In the genomic region with DNA sequence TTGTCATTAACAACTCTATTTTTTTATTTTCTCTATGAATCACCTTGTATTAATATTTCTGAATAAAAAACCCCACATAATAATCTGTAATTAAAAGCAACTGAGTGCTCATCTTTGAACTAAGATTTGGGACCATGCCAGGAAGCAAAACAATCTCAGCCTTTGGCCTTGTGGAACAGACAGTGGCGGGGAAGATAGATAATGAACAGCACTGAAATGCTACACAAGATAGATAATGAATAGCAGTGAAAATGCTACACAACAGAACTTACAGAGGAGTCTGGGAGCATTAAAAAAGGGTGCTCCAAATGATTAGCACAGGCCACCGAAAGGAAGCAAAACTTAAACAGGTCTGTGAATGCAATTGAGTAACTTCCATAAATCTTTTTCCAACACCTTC, we compare ENCODE assay signal across 4 cellular contexts.
TF ChIP-seq lines count a peak whose summit lies in the region.

No MANE protein-coding gene starts in this region.

TF ChIP-seq in SK-N-SH, 30 proteins besides CTCF, POLR2A, EP300 and RAD21:
- TF ChIP-seq RCOR1 (IDR thresholded peaks at IDR 0.05; ENCODE audit: low read length) (peak; percentile 35; the same call in 1 of the 2 replicates), GATA2 (CRISPR knock-in tag; IDR thresholded peaks at IDR 0.05) (peak; percentile 56), YY1 (IDR thresholded peaks at IDR 0.05; ENCODE audit: low read depth) (no peak)

TF ChIP-seq in SK-N-SH treated with all-trans-retinoic acid at 6 μM for 48 hours, 23 proteins besides CTCF, POLR2A, EP300 and RAD21:
- TF ChIP-seq ISL1 (CRISPR knock-in tag; IDR thresholded peaks at IDR 0.05): no peak
- TF ChIP-seq TCF4 (CRISPR knock-in tag; IDR thresholded peaks at IDR 0.05; ENCODE audit: borderline replicate concordance): no peak

TF ChIP-seq in GM23338, 12 proteins besides CTCF, POLR2A, EP300 and RAD21:
- TF ChIP-seq EZH2phosphoT487 (IDR thresholded peaks at IDR 0.05; ENCODE audit: unreplicated experiment) (no peak), NANOG (IDR thresholded peaks at IDR 0.05; ENCODE audit: borderline replicate concordance) (no peak), EZH2 (IDR thresholded peaks at IDR 0.05; ENCODE audit: low read depth, unreplicated experiment) (no peak), JUNB (IDR thresholded peaks at IDR 0.05; ENCODE audit: unreplicated experiment) (no peak), ZNF331 (CRISPR knock-in tag; IDR thresholded peaks at IDR 0.05; ENCODE audit: low read depth) (no peak), POLR2AphosphoS5 (IDR thresholded peaks at IDR 0.05; ENCODE audit: low read depth) (no peak), STAT1 (IDR thresholded peaks at IDR 0.05; ENCODE audit: unreplicated experiment) (no peak)

TF ChIP-seq in K562, 482 proteins besides CTCF, POLR2A, EP300 and RAD21:
- TF ChIP-seq, protein P1, sequence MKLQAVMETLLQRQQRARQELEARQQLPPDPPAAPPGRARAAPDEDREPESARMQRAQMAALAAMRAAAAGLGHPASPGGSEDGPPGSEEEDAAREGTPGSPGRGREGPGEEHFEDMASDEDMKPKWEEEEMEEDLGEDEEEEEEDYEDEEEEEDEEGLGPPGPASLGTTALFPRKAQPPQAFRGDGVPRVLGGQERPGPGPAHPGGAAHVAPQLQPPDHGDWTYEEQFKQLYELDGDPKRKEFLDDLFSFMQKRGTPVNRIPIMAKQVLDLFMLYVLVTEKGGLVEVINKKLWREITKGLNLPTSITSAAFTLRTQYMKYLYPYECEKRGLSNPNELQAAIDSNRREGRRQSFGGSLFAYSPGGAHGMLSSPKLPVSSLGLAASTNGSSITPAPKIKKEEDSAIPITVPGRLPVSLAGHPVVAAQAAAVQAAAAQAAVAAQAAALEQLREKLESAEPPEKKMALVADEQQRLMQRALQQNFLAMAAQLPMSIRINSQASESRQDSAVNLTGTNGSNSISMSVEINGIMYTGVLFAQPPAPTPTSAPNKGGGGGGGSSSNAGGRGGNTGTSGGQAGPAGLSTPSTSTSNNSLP (IDR thresholded peaks at IDR 0.05; ENCODE audit: borderline replicate concordance, low read depth, low read length): peak; percentile 12; the same call in 1 of the 2 replicates
- peak in 1 of 2 experiments; percentile 86; a peak in 3 of 4 replicates for TF ChIP-seq RCOR1 (IDR thresholded peaks at IDR 0.05; ENCODE audit: borderline replicate concordance in 1 of 2, low read depth in 2 of 2, low read length in 2 of 2)
- no peak for TF ChIP-seq FOXK2 (conservative IDR thresholded peaks at IDR 0.05 in 1 of 2, IDR thresholded peaks at IDR 0.05 in 1 of 2; ENCODE audit: low read depth in 2 of 2)
